Comparison of ENCODE assay signal across 9 cellular contexts in the genomic region with DNA sequence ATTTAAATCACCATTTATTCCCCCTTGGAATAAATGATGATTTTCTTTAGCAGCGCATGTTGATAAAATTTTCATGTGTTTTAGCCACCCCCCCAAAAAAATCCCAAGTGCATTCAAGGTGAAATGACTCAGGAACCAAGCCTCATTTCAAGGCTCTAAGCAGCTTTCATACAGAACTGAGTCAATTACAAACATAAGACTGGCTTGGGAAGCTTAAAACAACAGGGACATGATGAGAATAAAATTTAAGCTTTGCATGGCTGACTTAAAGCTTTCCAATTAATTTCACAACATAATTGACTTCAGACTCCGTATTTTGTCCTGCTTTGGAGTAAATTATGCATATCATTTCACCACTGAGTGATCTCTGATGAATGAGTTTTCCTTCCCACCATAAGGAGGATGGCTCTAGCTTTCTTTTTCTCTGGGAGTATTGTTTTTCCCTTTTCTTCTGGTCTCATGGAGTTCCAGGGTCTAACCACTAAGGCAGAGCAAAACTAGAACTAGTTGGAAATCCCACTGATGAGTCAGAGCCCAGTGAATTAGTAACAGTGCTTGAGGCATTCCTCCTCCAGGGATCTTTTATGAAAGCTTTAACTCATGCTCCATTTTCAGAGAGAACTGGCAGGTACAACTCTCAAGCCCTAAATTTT.
DNase-seq lines count a peak whose midpoint lies in the region; ATAC-seq and TF ChIP-seq lines count a peak whose summit lies in the region.
"Had no signal": no experiment of that assay in that cellular context is flagged by ENCODE, and none has a peak within 500 bp of the region (broad histone marks: within the 10 kb centered on the region; RNA-seq: fewer than 3 reads in every experiment).

No MANE protein-coding gene starts in this region.

- H3K4me1 ChIP-seq in H9 (ENCODE audit: insufficient read depth, low read length) = peaks cover 8% of the 10 kb centered on the region; the same call in 1 of the 2 replicates

- H4K91ac ChIP-seq in H9 (ENCODE audit: insufficient read length, low read depth, low read length) = no peak overlapping the region

- ATAC-seq in activated CD8-positive, alpha-beta T cell treated with anti-CD3 and anti-CD28 coated beads, Interleukin-2, amount 10 ng/mL, durations not matched to agents 7 days and 5 days = no peak
- no peak for ATAC-seq in HG03460 (IDR thresholded peaks at IDR 0.05; ENCODE audit: unreplicated experiment)

- H3K27me3 Mint-ChIP-seq in HFFc6 (ENCODE audit: insufficient read depth) (peaks cover 2% of the 10 kb centered on the region; the same call in 1 of the 2 replicates), H9 (ENCODE audit: low read depth) (no peaks in the 10 kb centered on the region)
- no peaks in the 10 kb centered on the region for H3K27me3 Mint-ChIP-seq in activated CD8-positive, alpha-beta T cell treated with anti-CD3 and anti-CD28 coated beads, Interleukin-2, amount 10 ng/mL, durations not matched to agents 7 days and 5 days (ENCODE audit: low read depth)

- H3K18ac ChIP-seq in H9 (ENCODE audit: insufficient read length, low read depth, low read length) = no peak overlapping the region

- H3K36me3 Mint-ChIP-seq in HFFc6 (ENCODE audit: low read depth) (peaks cover 5% of the 10 kb centered on the region; the same call in 1 of the 2 replicates), H9 (ENCODE audit: insufficient read depth in 1 of 3, low read depth in 3 of 3) (peaks cover 10 to 21% (median 12%) of the 10 kb centered on the region in 3 experiments)
- H3K36me3 Mint-ChIP-seq in activated CD8-positive, alpha-beta T cell treated with anti-CD3 and anti-CD28 coated beads, Interleukin-2, amount 10 ng/mL, durations not matched to agents 7 days and 5 days (ENCODE audit: low read depth) = peaks cover 52% of the 10 kb centered on the region

- no peak overlapping the region for H4K8ac ChIP-seq in H9 (replicated peaks; ENCODE audit: insufficient read length, low read depth, low read length)

- peak; percentile 72 for DNase-seq in AG08395 (ENCODE audit: low spot score)
- peak; percentile 94 for DNase-seq in HFFc6
- no peak for DNase-seq in activated CD8-positive, alpha-beta T cell treated with anti-CD3 and anti-CD28 coated beads, Interleukin-2, amount 10 ng/mL, durations not matched to agents 7 days and 5 days
- DNase-seq in islet precursor cell = peak; percentile 68
- no peak for DNase-seq in anterior cingulate cortex (lab: John Stamatoyannopoulos, UW)
- no peak for DNase-seq in H9
- DNase-seq in inferior parietal cortex (ENCODE audit: extremely low spot score) = no peak

- H3K23me2 ChIP-seq in H9 (ENCODE audit: insufficient read length, low read depth, low read length, poor library complexity, severe bottlenecking) = no peaks in the 10 kb centered on the region

- no peak overlapping the region for H2BK120ac ChIP-seq in H9 (ENCODE audit: low read depth, low read length, poor library complexity, severe bottlenecking)

- H3K23ac ChIP-seq in H9 (ENCODE audit: insufficient read length, low read depth, low read length) = no peak overlapping the region

- TF ChIP-seq CTCF in HFFc6 (IDR thresholded peaks at IDR 0.05) (peak; percentile 16; the same call in 1 of the 2 replicates), H9 (conservative IDR thresholded peaks at IDR 0.05) (no peak)

- H3K56ac ChIP-seq in H9 (ENCODE audit: insufficient read length, low read depth, low read length) = no peak overlapping the region

- no peak overlapping the region for H3K9ac ChIP-seq in H9 (ENCODE audit: extremely low read depth, insufficient read length, low read length)

- H4K20me1 ChIP-seq in H9 (ENCODE audit: control insufficient read depth, insufficient read depth, insufficient read length) = no peaks in the 10 kb centered on the region

- no peak overlapping the region for H2AK5ac ChIP-seq in H9 (ENCODE audit: insufficient read length, low read length)

- H2BK15ac ChIP-seq in H9 (ENCODE audit: low read depth, low read length) = no peak overlapping the region

- H3K27ac Mint-ChIP-seq in HFFc6 (peak overlapping the region; percentile 98), H9 (peak overlapping the region in 1 of 3 experiments; percentile 68; a peak in 1 of 7 replicates)
- peak overlapping the region; percentile 37 for H3K27ac Mint-ChIP-seq in activated CD8-positive, alpha-beta T cell treated with anti-CD3 and anti-CD28 coated beads, Interleukin-2, amount 10 ng/mL, durations not matched to agents 7 days and 5 days

- H3K27ac ChIP-seq in H9 (ENCODE audit: insufficient read length, low read depth, low read length) = no peak overlapping the region
- H3K27ac ChIP-seq: cardiac muscle cell had no signal

- POLR2A ChIA-PET in activated CD8-positive, alpha-beta T cell treated with anti-CD3 and anti-CD28 coated beads, Interleukin-2, amount 10 ng/mL, durations not matched to agents 7 days and 5 days (lab: Charles Lee) = interaction anchor here (0.6 to 1.3 kb wide), 4 partner anchors 27 to 70 kb away, joined by 3 to 5 read pairs (median 4); no protein-coding TSS in a partner anchor

- WGBS in H9 (ENCODE audit: extremely low coverage, insufficient read length, low lambda C conversion rate) = no CpG with 5 or more reads among the region's 2 CpGs

- CTCF ChIA-PET in activated CD8-positive, alpha-beta T cell treated with anti-CD3 and anti-CD28 coated beads, Interleukin-2, amount 10 ng/mL, durations not matched to agents 7 days and 5 days (lab: Charles Lee) = interaction anchor here (0.6 to 6.1 kb wide), 7 partner anchors 16 to 638 kb away, joined by 3 to 143 read pairs (median 3); no protein-coding TSS in a partner anchor

- no peak overlapping the region for H2BK12ac ChIP-seq in H9 (ENCODE audit: insufficient read length, low read depth, low read length)

- H3K4me3 Mint-ChIP-seq in HFFc6 = peak overlapping the region; percentile 77
- H3K4me3 Mint-ChIP-seq in activated CD8-positive, alpha-beta T cell treated with anti-CD3 and anti-CD28 coated beads, Interleukin-2, amount 10 ng/mL, durations not matched to agents 7 days and 5 days = no peak overlapping the region
- no peak overlapping the region for H3K4me3 Mint-ChIP-seq in H9

- no peaks in the 10 kb centered on the region for H3K79me2 ChIP-seq in H9 (ENCODE audit: insufficient read depth, low read length)

- no peaks in the 10 kb centered on the region for H3K9me3 ChIP-seq in H9 (ENCODE audit: control insufficient read depth, low read depth, low read length)

- no peak overlapping the region for H3K14ac ChIP-seq in H9 (ENCODE audit: insufficient read depth, low read length)

- no peaks in the 10 kb centered on the region for H3K27me3 ChIP-seq in H9 (ENCODE audit: insufficient read depth, low read length)
- H3K27me3 ChIP-seq: cardiac muscle cell had no signal

- H3K9me3 Mint-ChIP-seq in HFFc6 (no peaks in the 10 kb centered on the region), H9 (peaks cover 15 to 16% of the 10 kb centered on the region in 2 experiments)
- H3K9me3 Mint-ChIP-seq in activated CD8-positive, alpha-beta T cell treated with anti-CD3 and anti-CD28 coated beads, Interleukin-2, amount 10 ng/mL, durations not matched to agents 7 days and 5 days (ENCODE audit: insufficient read depth) = peaks cover 28% of the 10 kb centered on the region

- no peaks in the 10 kb centered on the region for H3K79me1 ChIP-seq in H9 (ENCODE audit: insufficient read depth, low read depth, low read length, poor library complexity, severe bottlenecking)

- no peak overlapping the region for H2BK20ac ChIP-seq in H9 (ENCODE audit: low read depth, low read length, poor library complexity, severe bottlenecking)

- no peak overlapping the region for H3T11ph ChIP-seq in H9 (ENCODE audit: low read length)

- no peak overlapping the region for H2AFZ ChIP-seq in H9 (ENCODE audit: low read length)

- no peak overlapping the region for H3K4me2 ChIP-seq in H9 (ENCODE audit: insufficient read depth, insufficient read length, low read length)

- H3K4me1 Mint-ChIP-seq in HFFc6 (ENCODE audit: low read depth) (peaks cover 54% of the 10 kb centered on the region), H9 (peaks cover 15 to 30% of the 10 kb centered on the region in 2 experiments)
- H3K4me1 Mint-ChIP-seq in activated CD8-positive, alpha-beta T cell treated with anti-CD3 and anti-CD28 coated beads, Interleukin-2, amount 10 ng/mL, durations not matched to agents 7 days and 5 days (ENCODE audit: low read depth) = peaks cover 53% of the 10 kb centered on the region

- no peak overlapping the region for H4K5ac ChIP-seq in H9 (ENCODE audit: insufficient read length, low read depth, low read length)

- no peak overlapping the region for H2BK5ac ChIP-seq in H9 (ENCODE audit: insufficient read length, low read length)

- no peak overlapping the region for H3K4ac ChIP-seq in H9 (ENCODE audit: low read depth, low read length)

Comparison
In these comparisons a context has a peak if more than half of its experiments do, and no peak if none do; other contexts are left out.
1. DNase-seq: peak in AG08395 (single experiment), HFFc6 (single experiment) and islet precursor cell (single experiment); none in activated CD8-positive, alpha-beta T cell treated with anti-CD3 and anti-CD28 coated beads, Interleukin-2, amount 10 ng/mL, durations not matched to agents 7 days and 5 days (single experiment), anterior cingulate cortex (0 of 58), H9 (single experiment) and inferior parietal cortex (single experiment).